8 cellular contexts compared by ENCODE assay signal in the genomic region with DNA sequence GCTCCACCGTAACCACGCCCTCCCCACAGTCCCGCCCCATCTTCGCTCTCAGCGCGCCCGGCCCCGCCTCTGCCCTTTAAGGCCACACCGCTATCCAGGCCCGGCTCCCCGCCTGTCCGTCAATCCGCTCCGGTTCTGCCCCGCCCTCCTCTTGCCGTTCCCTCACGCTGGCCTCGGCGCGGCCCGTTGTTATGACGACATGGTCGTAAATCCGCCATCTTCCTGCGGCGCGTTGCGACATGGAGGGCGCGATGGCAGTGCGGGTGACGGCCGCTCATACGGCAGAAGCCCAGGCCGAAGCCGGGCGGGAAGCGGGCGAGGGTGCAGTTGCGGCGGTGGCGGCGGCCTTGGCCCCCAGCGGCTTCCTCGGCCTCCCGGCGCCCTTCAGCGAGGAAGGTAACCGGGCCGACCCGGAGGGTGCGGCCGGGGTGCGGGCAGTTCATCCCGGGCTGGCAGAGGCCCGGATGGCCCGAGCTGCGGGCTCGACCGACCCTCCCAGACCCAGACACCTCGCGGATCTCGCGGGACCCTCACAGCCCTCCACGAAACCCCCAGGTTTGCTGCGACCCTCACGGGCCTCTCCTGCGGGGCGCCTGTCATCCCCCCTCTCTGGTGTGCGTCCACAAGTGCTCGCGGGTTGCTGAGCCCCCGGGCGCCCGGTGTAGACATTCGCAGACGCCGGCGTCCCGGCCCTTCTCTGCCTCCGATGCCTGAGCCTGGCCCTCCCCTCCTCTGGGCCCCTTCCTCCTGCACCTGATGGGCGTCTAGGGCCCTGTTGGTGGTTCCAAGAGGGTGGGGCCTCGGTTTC. TPM values are rescaled to one million over a fixed set of nuclear protein-coding genes. Genes with fewer than 3 reads are reported as not detected.
DNase-seq lines count a peak whose midpoint lies in the region; ATAC-seq, FAIRE-seq and TF ChIP-seq lines count a peak whose summit lies in the region.

A gene with protein sequence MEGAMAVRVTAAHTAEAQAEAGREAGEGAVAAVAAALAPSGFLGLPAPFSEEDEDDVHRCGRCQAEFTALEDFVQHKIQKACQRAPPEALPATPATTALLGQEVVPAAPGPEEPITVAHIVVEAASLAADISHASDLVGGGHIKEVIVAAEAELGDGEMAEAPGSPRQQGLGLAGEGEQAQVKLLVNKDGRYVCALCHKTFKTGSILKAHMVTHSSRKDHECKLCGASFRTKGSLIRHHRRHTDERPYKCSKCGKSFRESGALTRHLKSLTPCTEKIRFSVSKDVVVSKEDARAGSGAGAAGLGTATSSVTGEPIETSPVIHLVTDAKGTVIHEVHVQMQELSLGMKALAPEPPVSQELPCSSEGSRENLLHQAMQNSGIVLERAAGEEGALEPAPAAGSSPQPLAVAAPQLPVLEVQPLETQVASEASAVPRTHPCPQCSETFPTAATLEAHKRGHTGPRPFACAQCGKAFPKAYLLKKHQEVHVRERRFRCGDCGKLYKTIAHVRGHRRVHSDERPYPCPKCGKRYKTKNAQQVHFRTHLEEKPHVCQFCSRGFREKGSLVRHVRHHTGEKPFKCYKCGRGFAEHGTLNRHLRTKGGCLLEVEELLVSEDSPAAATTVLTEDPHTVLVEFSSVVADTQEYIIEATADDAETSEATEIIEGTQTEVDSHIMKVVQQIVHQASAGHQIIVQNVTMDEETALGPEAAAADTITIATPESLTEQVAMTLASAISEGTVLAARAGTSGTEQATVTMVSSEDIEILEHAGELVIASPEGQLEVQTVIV (plus strand): TSS at position 217 of the 808 bp plus-strand sequence. CDS start 23 bp downstream, at position 240.

- peak within 1 kb of the TSS; percentile 60 to 72 for H3K4me2 ChIP-seq in H1 (ENCODE audit: insufficient read depth in 1 of 2, low read depth in 2 of 2, low read length in 2 of 2)
- H3K4me2 ChIP-seq in mesenchymal stem cell (ENCODE audit: low read length, poor library complexity, severe bottlenecking), result peak within 1 kb of the TSS; percentile 71

- H2BK20ac ChIP-seq in H1 (ENCODE audit: low read length), result no peak within 1 kb of the TSS

- WGBS in H1 (ENCODE audit: extremely low coverage in 1 of 2, insufficient coverage in 1 of 2, insufficient read length in 1 of 2, insufficient replicate concordance in 2 of 2, low coverage in 1 of 2, low lambda C conversion rate in 2 of 2, missing lambda C conversion rate in 1 of 2), 2 experiments, result 4% methylated on average over 81 of the region's 83 CpGs; no CpG with 5 or more reads in 1 of the 2 experiments
- under 1% methylated on average over 69 of the region's 83 CpGs for WGBS in mesenchymal stem cell

- peak in 1 of 2 experiments; percentile 99; a peak in 2 of 3 replicates for TF ChIP-seq POLR2A in H1 (IDR thresholded peaks at IDR 0.05; ENCODE audit: control extremely low read depth in 1 of 2, low read depth in 2 of 2, low read length in 2 of 2)

- peak within 1 kb of the TSS; percentile 19 for H4K5ac ChIP-seq in H1 (ENCODE audit: insufficient read length, low read depth, low read length)

- peaks cover 3 to 29% of the 10 kb centered on the region in 2 experiments; a peak in 2 of 4 replicates for H3K79me2 ChIP-seq in H1 (ENCODE audit: control insufficient read depth in 1 of 2, insufficient read depth in 2 of 2, low read length in 2 of 2)

- H3K23ac ChIP-seq in H1 (ENCODE audit: insufficient read length) (no peak within 1 kb of the TSS), mesenchymal stem cell (ENCODE audit: low read length in 2 of 2) (peak within 1 kb of the TSS; percentile 46 to 90)

- peaks cover 3% of the 10 kb centered on the region; the same call in 1 of the 2 replicates for H3K79me1 ChIP-seq in H1 (ENCODE audit: low read depth, low read length)
- H3K79me1 ChIP-seq in mesenchymal stem cell (replicated peaks; ENCODE audit: low read length, poor library complexity, severe bottlenecking), result peaks cover 8% of the 10 kb centered on the region

- H4K8ac ChIP-seq in H1 (ENCODE audit: extremely low read depth, insufficient read depth, low read length), result peak within 1 kb of the TSS; percentile 90
- H4K8ac ChIP-seq in mesenchymal stem cell (ENCODE audit: low read length), result peak within 1 kb of the TSS; percentile 100

- H3K23me2 ChIP-seq in H1 (ENCODE audit: low read depth, low read length), result no peaks in the 10 kb centered on the region

- H3K4ac ChIP-seq in H1 (replicated peaks; ENCODE audit: insufficient read length, low read depth, low read length), result no peak within 1 kb of the TSS
- H3K4ac ChIP-seq in mesenchymal stem cell (ENCODE audit: low read depth in 1 of 2, low read length in 2 of 2), result peak within 1 kb of the TSS; percentile 97

- H3K9me3 ChIP-seq in H1 (ENCODE audit: insufficient read depth in 2 of 2, low read depth in 1 of 2, low read length in 1 of 2) (no peaks in the 10 kb centered on the region), mesenchymal stem cell (ENCODE audit: control insufficient read depth, low read length) (no peaks in the 10 kb centered on the region)

- no peak for FAIRE-seq in H1 (lab: Jason Lieb, UNC)

- H3K4me1 ChIP-seq in H1 (replicated peaks in 1 of 4; ENCODE audit: control insufficient read depth in 3 of 4, insufficient read depth in 4 of 4, low read length in 3 of 4), result no peaks in the 10 kb centered on the region
- H3K4me1 ChIP-seq in mesenchymal stem cell (ENCODE audit: control insufficient read depth, insufficient read depth, low read depth, low read length), result peaks cover 23% of the 10 kb centered on the region

- H4K20me1 ChIP-seq in H1 (replicated peaks in 1 of 2; ENCODE audit: control insufficient read depth in 1 of 2, insufficient read depth in 2 of 2, low read length in 2 of 2), result peaks cover 7 to 8% of the 10 kb centered on the region in 2 experiments

- no peak within 1 kb of the TSS for H3K14ac ChIP-seq in H1 (ENCODE audit: insufficient read length)
- peak within 1 kb of the TSS in 1 of 2 experiments; percentile 98 for H3K14ac ChIP-seq in mesenchymal stem cell (ENCODE audit: low read length in 2 of 2)

- CTCF ChIA-PET in H1 (lab: Charles Lee; ENCODE audit: partially characterized antibody), result interaction anchor here (1.0 kb wide), 1 partner anchor 29 kb away, joined by 3 read pairs; no protein-coding TSS in a partner anchor

- H2BK5ac ChIP-seq in H1 (ENCODE audit: low read depth, low read length) (no peak within 1 kb of the TSS), mesenchymal stem cell (ENCODE audit: low read depth, low read length, poor library complexity, severe bottlenecking) (peak within 1 kb of the TSS; percentile 46)

- H3K36me3 ChIP-seq in H1 (ENCODE audit: control insufficient read depth in 2 of 4, insufficient read depth in 4 of 4, low read length in 3 of 4) (peaks cover 0 to 3% (median 0%) of the 10 kb centered on the region in 4 experiments; a peak in 1 of 8 replicates), mesenchymal stem cell (ENCODE audit: control insufficient read depth in 1 of 2, insufficient read depth in 2 of 2, low read depth in 1 of 2, low read length in 2 of 2) (peaks cover 2 to 18% of the 10 kb centered on the region in 2 experiments)

- DNase-seq in COLO668 (lab: John Stamatoyannopoulos, UW; ENCODE audit: unreplicated experiment), result peak; percentile 99
- peak; percentile 99 for DNase-seq in HT1080 (ENCODE audit: low read depth)
- DNase-seq in NOMO-1 treated with DMSO at 0.1 percent for 48 hours (lab: John Stamatoyannopoulos, UW; ENCODE audit: unreplicated experiment), result peak; percentile 100
- DNase-seq in activated CD8-positive, alpha-beta memory T cell treated with anti-CD3 and anti-CD28 coated beads for 48 hours (ENCODE audit: low read depth in 2 of 3, low spot score in 2 of 3), result peak; percentile 97 to 99 (median 98)
- peak; percentile 99 to 100 for DNase-seq in H1 (ENCODE audit: low read depth in 1 of 2, low spot score in 2 of 2)
- DNase-seq in mesenchymal stem cell, result peak; percentile 99
- DNase-seq in stimulated activated CD8-positive, alpha-beta memory T cell treated with anti-CD3 and anti-CD28 coated beads, Interleukin-12 subunit alpha, Interleukin-12 subunit beta, amount 100 ng/mL, for 4 hours (ENCODE audit: low read depth), result peak; percentile 98

- H3K56ac ChIP-seq in H1 (replicated peaks; ENCODE audit: insufficient read length, low read depth, low read length), result peak within 1 kb of the TSS; percentile 46

- peak within 1 kb of the TSS; percentile 80 to 91 (median 84) for H3K9ac ChIP-seq in H1 (replicated peaks in 1 of 4; ENCODE audit: extremely low read depth in 1 of 4, low read depth in 3 of 4, low read length in 3 of 4)
- peak within 1 kb of the TSS; percentile 95 for H3K9ac ChIP-seq in mesenchymal stem cell (ENCODE audit: low read length)

- H2AFZ ChIP-seq in H1 (ENCODE audit: low read length) (no peak within 1 kb of the TSS), mesenchymal stem cell (ENCODE audit: low read depth, low read length) (peak within 1 kb of the TSS; percentile 84)

- TF ChIP-seq CTCF in H1 (IDR thresholded peaks at IDR 0.05; ENCODE audit: control extremely low read depth in 1 of 3, insufficient read depth in 1 of 3, low read depth in 1 of 3, low read length in 3 of 3), result peak in 1 of 3 experiments; percentile 14; a peak in 1 of 4 replicates

- peak in 1 of 2 experiments; percentile 48; a peak in 1 of 3 replicates for TF ChIP-seq EP300 in H1 (IDR thresholded peaks at IDR 0.05; ENCODE audit: borderline replicate concordance in 1 of 2, low read depth in 2 of 2, low read length in 2 of 2)

- H4K91ac ChIP-seq in H1 (replicated peaks; ENCODE audit: insufficient read length, low read length), result no peak within 1 kb of the TSS
- peak within 1 kb of the TSS; percentile 93 for H4K91ac ChIP-seq in mesenchymal stem cell (ENCODE audit: low read length)

- no peak for TF ChIP-seq RAD21 in H1 (IDR thresholded peaks at IDR 0.05 in 1 of 2, conservative IDR thresholded peaks at IDR 0.05 in 1 of 2; ENCODE audit: low read depth in 2 of 2, low read length in 2 of 2)

- H3K18ac ChIP-seq in H1 (ENCODE audit: extremely low read depth, low read length) (peak within 1 kb of the TSS; percentile 60; the same call in 1 of the 2 replicates), mesenchymal stem cell (ENCODE audit: low read depth in 1 of 2, low read length in 2 of 2) (peak within 1 kb of the TSS; percentile 97 to 100)

- POLR2A ChIA-PET in H1 (lab: Charles Lee; ENCODE audit: partially characterized antibody), result interaction anchor here (0.8 to 5.3 kb wide), 15 partner anchors 9 to 273 kb away, joined by 3 to 44 read pairs (median 4); a partner anchor contains a TSS

- no peak within 1 kb of the TSS for H2AK5ac ChIP-seq in H1 (ENCODE audit: low read depth, low read length)
- no peak within 1 kb of the TSS for H2AK5ac ChIP-seq in mesenchymal stem cell (ENCODE audit: low read length, severe bottlenecking)

- H3K27me3 ChIP-seq in H1 (replicated peaks in 1 of 4; ENCODE audit: control insufficient read depth in 3 of 4, extremely low read depth in 1 of 4, insufficient read depth in 3 of 4, low read length in 3 of 4) (no peaks in the 10 kb centered on the region), mesenchymal stem cell (ENCODE audit: control insufficient read depth in 1 of 2, insufficient read depth in 1 of 2, low read length in 2 of 2) (no peaks in the 10 kb centered on the region)

- H3K4me3 ChIP-seq in H1 (ENCODE audit: extremely low read depth in 1 of 4, insufficient read depth in 2 of 4, low read depth in 3 of 4, low read length in 4 of 4) (peak within 1 kb of the TSS; percentile 67 to 93 (median 80)), mesenchymal stem cell (ENCODE audit: insufficient read depth in 1 of 2, low read depth in 1 of 2, low read length in 2 of 2) (peak within 1 kb of the TSS; percentile 89 to 93)

- H2BK15ac ChIP-seq in H1 (ENCODE audit: low read length) (no peak within 1 kb of the TSS), mesenchymal stem cell (ENCODE audit: low read depth, poor library complexity, severe bottlenecking) (peak within 1 kb of the TSS; percentile 94)

- peak; percentile 85 for ATAC-seq in GM21360 (IDR thresholded peaks at IDR 0.05; ENCODE audit: unreplicated experiment)

- peak within 1 kb of the TSS; percentile 77 for H3K27ac ChIP-seq in H1 (ENCODE audit: low read depth, low read length)
- peak within 1 kb of the TSS; percentile 74 for H3K27ac ChIP-seq in mesenchymal stem cell (ENCODE audit: low read length, poor library complexity, severe bottlenecking)

- H2BK12ac ChIP-seq in H1 (ENCODE audit: low read depth, low read length) (no peak within 1 kb of the TSS), mesenchymal stem cell (ENCODE audit: low read length in 2 of 2) (peak within 1 kb of the TSS; percentile 96 to 98)

- no peak within 1 kb of the TSS for H2BK120ac ChIP-seq in H1 (replicated peaks; ENCODE audit: low read depth, low read length)
- peak within 1 kb of the TSS; percentile 79 for H2BK120ac ChIP-seq in mesenchymal stem cell (ENCODE audit: low read depth, low read length)

RNA-seq across cellular contexts. Expression of the gene that starts here (rescaled TPM):
- total RNA-seq in HT1080 (2014; rRNA removed; shearing (Covaris generic)), result 37.4 and 41.2 TPM in 2 replicates
- 14.7 and 16.2 TPM in 2 replicates for polyA plus RNA-seq in HT1080 (2015; cell fraction: cytosol; rRNA removed)
- polyA plus RNA-seq in HT1080 (2015; cell fraction: nucleus; rRNA removed), result 78.3 and 78.5 TPM in 2 replicates
- total RNA-seq in H1 (2021; fragmentation: NEBNext Ultra II Directional; extraction: Animal tissue kit (Norgen Biotek cat#: 25700)), result 21.9 and 22.2 TPM in 2 replicates
- 27.0 and 34.2 TPM in 2 replicates for polyA plus RNA-seq in H1 (2011; rRNA removed)
- polyA plus RNA-seq in H1 (2011; cell fraction: cytosol; rRNA removed), result 31.8 TPM
- 122 TPM for polyA plus RNA-seq in H1 (2011; cell fraction: nucleus; rRNA removed)
- 10.7 to 22.9 TPM (median 21.9 TPM) in 4 replicates for polyA plus RNA-seq in H1 (2012, experiment 1 of 2)
- 12.4 TPM for polyA plus RNA-seq in H1 (2012, experiment 2 of 2)
- polyA plus RNA-seq in H1 (2013, experiment 1 of 2), result 15.0 TPM
- 11.6 TPM for polyA plus RNA-seq in H1 (2013, experiment 2 of 2)
- 7.6 and 10.1 TPM in 2 replicates for polyA minus RNA-seq in H1 (2011; rRNA and poly(A)+ RNA removed)
- polyA minus RNA-seq in H1 (2011; cell fraction: cytosol; rRNA and poly(A)+ RNA removed), result 18.4 TPM
- 24.6 TPM for polyA minus RNA-seq in H1 (2011; cell fraction: nucleus; rRNA and poly(A)+ RNA removed)
- 9.4 TPM for polyA plus RNA-seq in mesenchymal stem cell (2013, experiment 1 of 2)
- polyA plus RNA-seq in mesenchymal stem cell (2013, experiment 2 of 2), result 9.8 TPM

Comparison
In these comparisons a context has a peak if more than half of its experiments do, and no peak if none do; other contexts are left out.
1. Peak in every context shown above with its lines: DNase-seq, ATAC-seq, H3K4me3 ChIP-seq and H3K27ac ChIP-seq.